Comparison of ENCODE assay signal across 1 cellular context in genomic region chr19:17747205-17748098, GRCh38.
TF ChIP-seq lines count a peak whose summit lies in the region.

No MANE protein-coding gene starts in this region.

TF ChIP-seq in neural cell, 6 proteins besides CTCF, POLR2A, EP300 and RAD21:
- TF ChIP-seq REST (IDR thresholded peaks at IDR 0.05; ENCODE audit: borderline replicate concordance) (no peak), MXI1 (conservative IDR thresholded peaks at IDR 0.05; ENCODE audit: poor library complexity, severe bottlenecking) (peak; percentile 83), SMC3 (conservative IDR thresholded peaks at IDR 0.05; ENCODE audit: poor library complexity) (peak; percentile 26), POLR2AphosphoS5 (IDR thresholded peaks at IDR 0.05) (peak; percentile 75)
